In genomic region chr19:1263198-1263597, GRCh38 we compare ENCODE assay signal across 11 cellular contexts. TPM values are rescaled to one million over a fixed set of nuclear protein-coding genes. Genes with fewer than 3 reads are reported as not detected.
A peak's percentile ranks its signal among the peaks of the same experiment; 100 is the strongest.
DNase-seq lines count a peak whose midpoint lies in the region; ATAC-seq and TF ChIP-seq lines count a peak whose summit lies in the region.
"Had no signal": no experiment of that assay in that cellular context is flagged by ENCODE, and none has a peak within 500 bp of the region (broad histone marks: within the 10 kb centered on the region; RNA-seq: fewer than 3 reads in every experiment).

No MANE protein-coding gene starts in this region.

- H3K4me3 Mint-ChIP-seq in CD8-positive, alpha-beta memory T cell = peak overlapping the region; percentile 17 to 65 (median 39)
- no peak overlapping the region for H3K4me3 Mint-ChIP-seq in endothelial cell (ENCODE audit: unreplicated experiment)

- no peak overlapping the region for H3K23ac ChIP-seq in trophoblast cell (ENCODE audit: low read length)

- H3K14ac ChIP-seq in trophoblast cell (ENCODE audit: low read length) = peak overlapping the region; percentile 45

- POLR2A ChIA-PET in CD8-positive, alpha-beta memory T cell (lab: Charles Lee) = interaction anchor here (0.6 to 1.9 kb wide), 2 partner anchors 17 to 19 kb away, joined by 6 read pairs; no protein-coding TSS in a partner anchor

- no peak overlapping the region for H3K18ac ChIP-seq in trophoblast cell (ENCODE audit: low read length)

- TF ChIP-seq POLR2A in GM18505 (IDR thresholded peaks at IDR 0.05; ENCODE audit: borderline replicate concordance, extremely low read depth, insufficient read depth, insufficient read length) = no peak

- H2BK5ac ChIP-seq in trophoblast cell (ENCODE audit: low read depth, low read length, poor library complexity) = peak overlapping the region; percentile 7

- H3K27ac Mint-ChIP-seq in CD8-positive, alpha-beta memory T cell = peak overlapping the region; percentile 61 to 91 (median 73)
- H3K27ac Mint-ChIP-seq in endothelial cell (ENCODE audit: unreplicated experiment) = peak overlapping the region; percentile 67

- no peaks in the 10 kb centered on the region for H3K9me3 ChIP-seq in CD8-positive, alpha-beta memory T cell (ENCODE audit: low read length)
- H3K9me3 ChIP-seq in trophoblast cell (ENCODE audit: insufficient read depth, low read depth, low read length) = no peaks in the 10 kb centered on the region

- no peak for DNase-seq in CD8-positive, alpha-beta memory T cell
- peak; percentile 52 for DNase-seq in NAMALWA (ENCODE audit: low spot score)
- no peak for DNase-seq in endothelial cell (ENCODE audit: low spot score)
- DNase-seq in trophoblast cell = no peak
- no peak for DNase-seq in superior temporal gyrus (ENCODE audit: extremely low spot score)
- DNase-seq in activated gamma-delta T cell (lab: John Stamatoyannopoulos, UW) = no peak
- DNase-seq: central memory CD4-positive, alpha-beta T cell; left cardiac atrium; NCI-H1417 treated with DMSO at 0.1 percent for 48 hours had no signal

- no peak overlapping the region for H3K9ac ChIP-seq in trophoblast cell (ENCODE audit: low read length)

- H3K4me1 ChIP-seq in CD8-positive, alpha-beta memory T cell (ENCODE audit: insufficient read depth, low read length) = peaks cover 67% of the 10 kb centered on the region
- peaks cover 48 to 61% of the 10 kb centered on the region in 2 experiments for H3K4me1 ChIP-seq in trophoblast cell (ENCODE audit: control insufficient read depth in 1 of 2, insufficient read depth in 2 of 2, low read length in 2 of 2)

- H3K36me3 Mint-ChIP-seq in CD8-positive, alpha-beta memory T cell = peaks cover 0 to 11% (median 0%) of the 10 kb centered on the region in 3 donors
- peaks cover 3% of the 10 kb centered on the region for H3K36me3 Mint-ChIP-seq in endothelial cell (ENCODE audit: low read depth, unreplicated experiment)

- H3K79me1 ChIP-seq in trophoblast cell (ENCODE audit: low read length) = peaks cover 41% of the 10 kb centered on the region

- no peak overlapping the region for H4K8ac ChIP-seq in trophoblast cell (ENCODE audit: low read depth, low read length)

- ATAC-seq in GM21360 (IDR thresholded peaks at IDR 0.05; ENCODE audit: unreplicated experiment) (no peak), GM18505 (IDR thresholded peaks at IDR 0.05; ENCODE audit: unreplicated experiment) (no peak)
- ATAC-seq: left cardiac atrium had no signal

- H4K12ac ChIP-seq in trophoblast cell (ENCODE audit: low read depth, low read length) = no peak overlapping the region

- no CpG with 5 or more reads among the region's 5 CpGs for WGBS in trophoblast cell (ENCODE audit: extremely low coverage, insufficient coverage, insufficient read length)

- H3K4me1 Mint-ChIP-seq in CD8-positive, alpha-beta memory T cell = peaks cover 43 to 77% (median 47%) of the 10 kb centered on the region in 3 donors
- H3K4me1 Mint-ChIP-seq in endothelial cell (ENCODE audit: unreplicated experiment) = peaks cover 37% of the 10 kb centered on the region

- peak overlapping the region; percentile 89 for H4K91ac ChIP-seq in trophoblast cell (ENCODE audit: low read depth, low read length)

- TF ChIP-seq CTCF in endothelial cell (IDR thresholded peaks at IDR 0.05; ENCODE audit: unreplicated experiment) = no peak

- no peaks in the 10 kb centered on the region for H3K9me3 Mint-ChIP-seq in CD8-positive, alpha-beta memory T cell
- H3K9me3 Mint-ChIP-seq in endothelial cell (ENCODE audit: unreplicated experiment) = no peaks in the 10 kb centered on the region

- H3K27me3 Mint-ChIP-seq in CD8-positive, alpha-beta memory T cell = peaks cover 0 to 5% of the 10 kb centered on the region in 2 donors
- peaks cover 24% of the 10 kb centered on the region for H3K27me3 Mint-ChIP-seq in endothelial cell (ENCODE audit: unreplicated experiment)

- peak overlapping the region; percentile 19 for H3K4ac ChIP-seq in trophoblast cell (ENCODE audit: low read depth, low read length)

- no peaks in the 10 kb centered on the region for H3K27me3 ChIP-seq in CD8-positive, alpha-beta memory T cell (ENCODE audit: insufficient read depth, low read length, poor library complexity, severe bottlenecking)
- no peaks in the 10 kb centered on the region for H3K27me3 ChIP-seq in trophoblast cell (ENCODE audit: insufficient read depth, low read length)

- no peaks in the 10 kb centered on the region for H3K36me3 ChIP-seq in CD8-positive, alpha-beta memory T cell (ENCODE audit: insufficient read depth, low read length)
- peaks cover under 1 to 4% of the 10 kb centered on the region in 2 experiments for H3K36me3 ChIP-seq in trophoblast cell (ENCODE audit: control insufficient read depth in 1 of 2, insufficient read depth in 2 of 2, low read length in 2 of 2)

- H3K4me3 ChIP-seq in CD8-positive, alpha-beta memory T cell (ENCODE audit: low read length) = no peak overlapping the region
- H3K4me3 ChIP-seq in trophoblast cell (ENCODE audit: low read depth, low read length) = no peak overlapping the region

- H2BK12ac ChIP-seq in trophoblast cell (ENCODE audit: low read length) = peak overlapping the region; percentile 52

- no peak overlapping the region for H3K27ac ChIP-seq in CD8-positive, alpha-beta memory T cell (ENCODE audit: low read depth, low read length)
- peak overlapping the region; percentile 22 for H3K27ac ChIP-seq in trophoblast cell (ENCODE audit: low read depth, low read length)

- CTCF ChIA-PET in CD8-positive, alpha-beta memory T cell (lab: Charles Lee) = interaction anchor here (1.0 to 10.3 kb wide), 3 partner anchors 10 to 19 kb away, joined by 3 to 484 read pairs (median 5); partner anchors contain the start of gene ATP5F1D

- no peak overlapping the region for H3K4me2 ChIP-seq in trophoblast cell (ENCODE audit: low read length)

- peak overlapping the region; percentile 61 for H2AK5ac ChIP-seq in trophoblast cell (ENCODE audit: low read length)

- H3K79me2 ChIP-seq in trophoblast cell (ENCODE audit: control insufficient read depth, insufficient read depth, low read length, poor library complexity) = peaks cover 5% of the 10 kb centered on the region

- no peak overlapping the region for H2AFZ ChIP-seq in trophoblast cell (ENCODE audit: insufficient read depth, low read length, poor library complexity)

- peak overlapping the region; percentile 65 for H2BK120ac ChIP-seq in trophoblast cell (ENCODE audit: insufficient read depth, low read length, poor library complexity)

RNA-seq across cellular contexts. Expression of gene CIRBP, which starts 5.9 kb away (rescaled TPM):
- 100 to 1,000 TPM; 253 to 258 TPM for total RNA-seq in CD8-positive, alpha-beta memory T cell
- 238 TPM for polyA plus RNA-seq in CD8-positive, alpha-beta memory T cell
- total RNA-seq in endothelial cell (ENCODE audit: unreplicated experiment) = 315 TPM
- 116 and 120 TPM in 2 replicates for polyA plus RNA-seq in trophoblast cell (2013)

RNA-seq across cellular contexts. Expression of gene FAM174C, which starts 12.1 kb away (rescaled TPM):
- total RNA-seq in CD8-positive, alpha-beta memory T cell = 100 to 1,000 TPM; 113 TPM
- 100 TPM for polyA plus RNA-seq in CD8-positive, alpha-beta memory T cell
- 22.7 TPM for total RNA-seq in endothelial cell (ENCODE audit: unreplicated experiment)
- polyA plus RNA-seq in trophoblast cell (2013) = 58.5 and 63.2 TPM in 2 replicates

RNA-seq across cellular contexts. Expression of gene MIDN, which starts 14.8 kb away (rescaled TPM):
- 10 to 100 TPM; 39.8 to 45.3 TPM for total RNA-seq in CD8-positive, alpha-beta memory T cell
- 14.6 TPM for polyA plus RNA-seq in CD8-positive, alpha-beta memory T cell
- total RNA-seq in endothelial cell (ENCODE audit: unreplicated experiment) = 204 TPM
- polyA plus RNA-seq in trophoblast cell (2013) = 159 and 165 TPM in 2 replicates

RNA-seq across cellular contexts. Expression of gene ATP5F1D, which starts 21.6 kb away (rescaled TPM):
- 100 to 1,000 TPM; 179 to 180 TPM for total RNA-seq in CD8-positive, alpha-beta memory T cell
- 271 TPM for polyA plus RNA-seq in CD8-positive, alpha-beta memory T cell
- 175 TPM for total RNA-seq in endothelial cell (ENCODE audit: unreplicated experiment)
- 106 and 107 TPM in 2 replicates for polyA plus RNA-seq in trophoblast cell (2013)

RNA-seq across cellular contexts. Expression of gene EFNA2, which starts 22.5 kb away (rescaled TPM):
- total RNA-seq in CD8-positive, alpha-beta memory T cell = not detected
- polyA plus RNA-seq in CD8-positive, alpha-beta memory T cell = not detected
- total RNA-seq in endothelial cell (ENCODE audit: unreplicated experiment) = 14.6 TPM
- 7.2 and 7.3 TPM in 2 replicates for polyA plus RNA-seq in trophoblast cell (2013)
- total RNA-seq: left cardiac atrium had no signal
